Comparison of ENCODE assay signal across 7 cellular contexts in genomic region chr16:68083861-68084503, GRCh38. TPM values are rescaled to one million over a fixed set of nuclear protein-coding genes. Genes with fewer than 3 reads are reported as not detected.
DNase-seq lines count a peak whose midpoint lies in the region; ATAC-seq and TF ChIP-seq lines count a peak whose summit lies in the region.

No MANE protein-coding gene starts in this region.

- peaks cover 2% of the 10 kb centered on the region for H4K20me1 ChIP-seq in PC-9 (ENCODE audit: insufficient read depth)

- H3K27me3 ChIP-seq in PC-9 (ENCODE audit: insufficient read depth, low read depth) (no peaks in the 10 kb centered on the region), neuron (ENCODE audit: insufficient read depth, low read length) (no peaks in the 10 kb centered on the region)

- peaks cover 33% of the 10 kb centered on the region for H3K79me2 ChIP-seq in PC-9 (ENCODE audit: low read depth)

- TSS peak; percentile 69 for BruUV-seq in PC-9 (replicated peaks; lab: Mats Ljungman, UMichigan)

- peak in 1 of 2 experiments; percentile 46 for DNase-seq in PC-9
- no peak for DNase-seq in epithelial cell of prostate (ENCODE audit: low read depth, low spot score)
- no peak for DNase-seq in putamen (ENCODE audit: low spot score)

- POLR2A ChIA-PET in PC-9 (lab: Charles Lee; ENCODE audit: unreplicated experiment), result interaction anchor here (0.5 to 1.4 kb wide), 9 partner anchors 9 to 914 kb away, joined by 3 to 11 read pairs (median 6); partner anchors contain the start of gene NOL3

- CTCF ChIA-PET in PC-9 (lab: Charles Lee), result interaction anchor here (0.6 to 1.0 kb wide), 2 partner anchors 21 to 90 kb away, joined by 3 to 6 read pairs; no protein-coding TSS in a partner anchor

- H3K27ac ChIP-seq in PC-9, result no peak overlapping the region
- H3K27ac ChIP-seq in epithelial cell of prostate, result peak overlapping the region; percentile 75

- peak; percentile 0 for ATAC-seq in GM19438 (IDR thresholded peaks at IDR 0.05; ENCODE audit: low read depth, unreplicated experiment)
- ATAC-seq in GM21576 (IDR thresholded peaks at IDR 0.05; ENCODE audit: unreplicated experiment), result no peak
- ATAC-seq in HG03039 (IDR thresholded peaks at IDR 0.05; ENCODE audit: unreplicated experiment), result no peak

- intact Hi-C loops in PC-9 (cut with micrococcal nuclease; ENCODE audit: unreplicated experiment), result loop anchor here (2.0 kb wide), 1 partner anchor 151 kb away; no protein-coding TSS in a partner anchor

- no peaks in the 10 kb centered on the region for H3K9me2 ChIP-seq in PC-9 (ENCODE audit: insufficient read depth)

- H3K4me3 ChIP-seq in PC-9, result peak overlapping the region; percentile 60; the same call in 1 of the 2 replicates
- peak overlapping the region; percentile 64 for H3K4me3 ChIP-seq in neuron (ENCODE audit: low read length)

- peak overlapping the region; percentile 80 for H3K4me2 ChIP-seq in PC-9

- peaks cover 14% of the 10 kb centered on the region for H3K4me1 ChIP-seq in PC-9 (replicated peaks; ENCODE audit: insufficient read depth)
- peaks cover 22% of the 10 kb centered on the region for H3K4me1 ChIP-seq in neuron (ENCODE audit: insufficient read depth, low read length)

- peaks cover 22% of the 10 kb centered on the region for H3F3A ChIP-seq in PC-9 (ENCODE audit: insufficient read depth, low read depth)

- H2AFZ ChIP-seq in PC-9 (no peak overlapping the region), neuron (ENCODE audit: low read depth, low read length) (no peak overlapping the region)

- H3K9me3 ChIP-seq in PC-9 (ENCODE audit: insufficient read depth, low read depth) (no peaks in the 10 kb centered on the region), neuron (ENCODE audit: low read length) (no peaks in the 10 kb centered on the region)

- no peak for TF ChIP-seq CTCF in PC-9 (conservative IDR thresholded peaks at IDR 0.05)

- H3K36me3 ChIP-seq in PC-9 (ENCODE audit: low read depth) (no peaks in the 10 kb centered on the region), neuron (ENCODE audit: insufficient read depth, low read length) (peaks cover under 1% of the 10 kb centered on the region)

RNA-seq across cellular contexts. Expression of gene NFATC3, which starts 1.2 kb away (rescaled TPM):
- total RNA-seq in PC-9 (2021), result 37.2 and 43.7 TPM in 2 replicates
